9 cellular contexts compared by ENCODE assay signal in genomic region chr1:37477946-37478345, GRCh38. TPM values are rescaled to one million over a fixed set of nuclear protein-coding genes. Genes with fewer than 3 reads are reported as not detected.
DNase-seq lines count a peak whose midpoint lies in the region; ATAC-seq and TF ChIP-seq lines count a peak whose summit lies in the region.
"Had no signal": no experiment of that assay in that cellular context is flagged by ENCODE, and none has a peak within 500 bp of the region (broad histone marks: within the 10 kb centered on the region; RNA-seq: fewer than 3 reads in every experiment).

No MANE protein-coding gene starts in this region.

- H3K4me1 ChIP-seq in testis = peaks cover 55% of the 10 kb centered on the region

- TF ChIP-seq POLR2A in testis (IDR thresholded peaks at IDR 0.05) = no peak

- no peak for TF ChIP-seq CTCF in testis (IDR thresholded peaks at IDR 0.05)

- peaks cover 82% of the 10 kb centered on the region for H3K36me3 Mint-ChIP-seq in activated T-helper 17 cell treated with anti-CD3 and anti-CD28 coated beads, Interleukin-2, amount 50 U/mL, for 72 hours (ENCODE audit: low read depth)

- no peaks in the 10 kb centered on the region for H3K36me3 ChIP-seq in testis (ENCODE audit: low read depth, missing control alignments)

- WGBS in testis, 2 donors = 96% methylated on average over 5 of the region's 5 CpGs

- no peaks in the 10 kb centered on the region for H3K27me3 Mint-ChIP-seq in activated T-helper 17 cell treated with anti-CD3 and anti-CD28 coated beads, Interleukin-2, amount 50 U/mL, for 72 hours

- no peaks in the 10 kb centered on the region for H3K9me3 Mint-ChIP-seq in activated T-helper 17 cell treated with anti-CD3 and anti-CD28 coated beads, Interleukin-2, amount 50 U/mL, for 72 hours

- ATAC-seq in activated T-helper 17 cell treated with anti-CD3 and anti-CD28 coated beads, Interleukin-2, amount 50 U/mL, for 72 hours (replicated peaks) = no peak
- ATAC-seq in HG02571 (IDR thresholded peaks at IDR 0.05; ENCODE audit: unreplicated experiment) = no peak
- ATAC-seq in GM18520 (IDR thresholded peaks at IDR 0.05; ENCODE audit: unreplicated experiment) = no peak
- ATAC-seq in GM19395 (IDR thresholded peaks at IDR 0.05; ENCODE audit: unreplicated experiment) = no peak

- no peaks in the 10 kb centered on the region for H3K9me3 ChIP-seq in testis
- H3K9me3 ChIP-seq: SJSA1 had no signal

- H3K27me3 ChIP-seq in testis = no peaks in the 10 kb centered on the region
- H3K27me3 ChIP-seq: SJSA1 had no signal

- peak overlapping the region; percentile 97 for H3K27ac Mint-ChIP-seq in activated T-helper 17 cell treated with anti-CD3 and anti-CD28 coated beads, Interleukin-2, amount 50 U/mL, for 72 hours

- H3K4me3 ChIP-seq in testis = no peak overlapping the region

- peak overlapping the region; percentile 97 for H3K4me3 Mint-ChIP-seq in activated T-helper 17 cell treated with anti-CD3 and anti-CD28 coated beads, Interleukin-2, amount 50 U/mL, for 72 hours

- H3K27ac ChIP-seq in testis = peak overlapping the region; percentile 75 to 94

- H3K4me1 Mint-ChIP-seq in activated T-helper 17 cell treated with anti-CD3 and anti-CD28 coated beads, Interleukin-2, amount 50 U/mL, for 72 hours = peaks cover 14% of the 10 kb centered on the region

- intact Hi-C loops in testis (cut with DNase I; ENCODE audit: low total_unique reads) = no loop called here

- DNase-seq in activated CD4-positive, CD25-positive, alpha-beta regulatory T cell treated with anti-CD3 and anti-CD28 coated beads, Interleukin-2, amount 50 U/mL, for 72 hours = peak; percentile 44
- DNase-seq in activated CD4-positive, CD25-positive, alpha-beta regulatory T cell (lab: John Stamatoyannopoulos, UW) = no peak
- peak; percentile 56 for DNase-seq in islet precursor cell
- no peak for DNase-seq in testis

RNA-seq across cellular contexts. Expression of gene ZC3H12A, which starts 3.6 kb away (rescaled TPM):
- total RNA-seq in activated T-helper 17 cell treated with anti-CD3 and anti-CD28 coated beads, Interleukin-2, amount 50 U/mL, for 72 hours = 10 to 100 TPM; 40.1 to 73.3 TPM
- total RNA-seq in testis = 1 to 10 TPM; 8.2 to 9.0 TPM
- 6.3 TPM for polyA plus RNA-seq in testis (ENCODE audit: insufficient read depth, low read depth, low replicate concordance)

RNA-seq across cellular contexts. Expression of gene MEAF6, which starts 36.6 kb away (rescaled TPM):
- total RNA-seq in activated T-helper 17 cell treated with anti-CD3 and anti-CD28 coated beads, Interleukin-2, amount 50 U/mL, for 72 hours = 10 to 100 TPM; 53.1 to 56.8 TPM
- 100 to 1,000 TPM; 134 to 140 TPM for total RNA-seq in testis
- polyA plus RNA-seq in testis (ENCODE audit: insufficient read depth, low read depth, low replicate concordance) = 132 TPM

Comparison
In these comparisons a context has a peak if more than half of its experiments do, and no peak if none do; other contexts are left out.
1. DNase-seq: peak in activated CD4-positive, CD25-positive, alpha-beta regulatory T cell treated with anti-CD3 and anti-CD28 coated beads, Interleukin-2, amount 50 U/mL, for 72 hours (single experiment) and islet precursor cell (single experiment); none in activated CD4-positive, CD25-positive, alpha-beta regulatory T cell (0 of 4) and testis (single experiment).
2. RNA of gene ZC3H12A, which starts 3.6 kb away (total RNA-seq): 40.1 to 73.3 TPM in activated T-helper 17 cell treated with anti-CD3 and anti-CD28 coated beads, Interleukin-2, amount 50 U/mL, for 72 hours; 8.2 to 9.0 TPM in testis; every median in the first group is over 4 times any median in the second.